Comparison of ENCODE assay signal across 8 cellular contexts in genomic region chr19:35269425-35270117, GRCh38.
A peak's percentile ranks its signal among the peaks of the same experiment; 100 is the strongest.
DNase-seq lines count a peak whose midpoint lies in the region; ATAC-seq and TF ChIP-seq lines count a peak whose summit lies in the region.

No MANE protein-coding gene starts in this region.

- TF ChIP-seq CTCF in GM12864 (IDR thresholded peaks at IDR 0.05; ENCODE audit: low read depth, low read length, missing control alignments) = peak; percentile 66

- H3K4me3 Mint-ChIP-seq in T-helper 2 cell treated with Interferon-gamma antibody and Interleukin-4, amounts not matched to agents 5 μg/mL and 100 μg/mL, for 36 hours = peak overlapping the region; percentile 69

- H3K36me3 Mint-ChIP-seq in T-helper 2 cell treated with Interferon-gamma antibody and Interleukin-4, amounts not matched to agents 5 μg/mL and 100 μg/mL, for 36 hours (ENCODE audit: low read depth) = peaks cover 45% of the 10 kb centered on the region

- H3K9me3 Mint-ChIP-seq in T-helper 2 cell treated with Interferon-gamma antibody and Interleukin-4, amounts not matched to agents 5 μg/mL and 100 μg/mL, for 36 hours = no peaks in the 10 kb centered on the region

- ATAC-seq in HG02588 (IDR thresholded peaks at IDR 0.05; ENCODE audit: unreplicated experiment) (peak; percentile 49), GM18519 (IDR thresholded peaks at IDR 0.05; ENCODE audit: low FRiP score, unreplicated experiment) (no peak)

- H3K27me3 Mint-ChIP-seq in T-helper 2 cell treated with Interferon-gamma antibody and Interleukin-4, amounts not matched to agents 5 μg/mL and 100 μg/mL, for 36 hours (ENCODE audit: low read depth) = no peaks in the 10 kb centered on the region

- peak overlapping the region; percentile 77 for H3K4me3 ChIP-seq in GM12864 (ENCODE audit: low read depth, low read length)

- H3K27ac Mint-ChIP-seq in T-helper 2 cell treated with Interferon-gamma antibody and Interleukin-4, amounts not matched to agents 5 μg/mL and 100 μg/mL, for 36 hours = peak overlapping the region; percentile 69

- peak; percentile 64 for DNase-seq in GM12864 (ENCODE audit: low read depth)
- peak; percentile 69 for DNase-seq in NCI-H1105 (lab: John Stamatoyannopoulos, UW)
- peak; percentile 80 for DNase-seq in T-helper 2 cell treated with Interferon-gamma antibody and Interleukin-4, amounts not matched to agents 5 μg/mL and 100 μg/mL, for 36 hours (ENCODE audit: low spot score)
- peak in 52 of 58 donors; percentile 55 to 89 (median 76) for DNase-seq in anterior cingulate cortex (lab: John Stamatoyannopoulos, UW)
- peak; percentile 81 for DNase-seq in hepatic stellate cell (ENCODE audit: low spot score)
- peak; percentile 86 for DNase-seq in retina

- peaks cover 10% of the 10 kb centered on the region for H3K4me1 Mint-ChIP-seq in T-helper 2 cell treated with Interferon-gamma antibody and Interleukin-4, amounts not matched to agents 5 μg/mL and 100 μg/mL, for 36 hours (ENCODE audit: low read depth)
